21 cellular contexts compared by ENCODE assay signal in the genomic region with DNA sequence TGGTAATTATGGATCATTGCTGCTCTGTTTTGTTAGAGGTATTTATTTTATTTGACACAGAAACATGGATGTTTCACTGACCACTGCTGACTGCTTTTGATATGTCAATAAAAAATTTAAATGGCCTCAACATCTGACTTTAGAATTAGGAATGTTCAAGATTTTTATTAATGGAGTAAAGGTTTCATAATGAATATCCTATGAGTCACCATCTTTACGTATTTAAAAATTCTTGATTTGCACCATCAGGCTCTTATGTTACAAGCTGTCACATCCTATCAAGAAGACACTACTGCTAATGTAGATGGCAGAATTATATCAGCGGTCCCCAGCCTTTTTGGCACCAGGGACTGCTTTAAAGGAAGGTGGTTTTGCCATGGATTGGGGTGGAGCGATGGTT.
DNase-seq lines count a peak whose midpoint lies in the region; ATAC-seq, FAIRE-seq and TF ChIP-seq lines count a peak whose summit lies in the region.
"Had no signal": no experiment of that assay in that cellular context is flagged by ENCODE, and none has a peak within 500 bp of the region (broad histone marks: within the 10 kb centered on the region; RNA-seq: fewer than 3 reads in every experiment).

No MANE protein-coding gene starts in this region.

- H3K4me3 ChIP-seq in A549 = no peak overlapping the region
- H3K4me3 ChIP-seq: SJSA1 had no signal

- no peak overlapping the region for H3K4me3 Mint-ChIP-seq in activated T-cell treated with anti-CD3 and anti-CD28 coated beads, Interleukin-2, amount 50 U/mL, for 72 hours

- H3K4me1 Mint-ChIP-seq in activated T-cell treated with anti-CD3 and anti-CD28 coated beads, Interleukin-2, amount 50 U/mL, for 72 hours (ENCODE audit: low read depth) = no peaks in the 10 kb centered on the region

- H3K27ac ChIP-seq in A549 = no peak overlapping the region
- H3K27ac ChIP-seq: SJSA1 had no signal

- peak; percentile 36 for FAIRE-seq in A549 (lab: Jason Lieb, UNC)
- FAIRE-seq: GM18507, H54 had no signal

- no peak for TF ChIP-seq POLR2A in A549 (IDR thresholded peaks at IDR 0.05; ENCODE audit: low read length)

- no peak for TF ChIP-seq CTCF in A549 (IDR thresholded peaks at IDR 0.05)

- H3K36me3 Mint-ChIP-seq in activated T-cell treated with anti-CD3 and anti-CD28 coated beads, Interleukin-2, amount 50 U/mL, for 72 hours (ENCODE audit: insufficient read depth in 2 of 2) = no peaks in the 10 kb centered on the region

- no peaks in the 10 kb centered on the region for H3K9me3 ChIP-seq in A549
- H3K9me3 ChIP-seq: SJSA1 had no signal

- no peak for DNase-seq in A549 (ENCODE audit: low read depth in 1 of 2, low spot score in 1 of 2)
- DNase-seq in HCEC 1CT = peak; percentile 62
- peak; percentile 70 for DNase-seq in fibroblast of gingiva (ENCODE audit: low read depth)
- no peak for DNase-seq in SW 1271 (lab: John Stamatoyannopoulos, UW)
- no peak for DNase-seq in activated T-cell treated with anti-CD3 and anti-CD28 coated beads, Interleukin-2, amount 50 U/mL, for 72 hours
- DNase-seq in hypothalamus (lab: John Stamatoyannopoulos, UW) = no peak
- DNase-seq: 8988T, Calu3, DMS79 treated with DMSO at 0.1 percent for 48 hours, KG1, MM.1S, NCI-H2029, NCI-H446, NCI-H524 treated with DMSO at 0.1 percent for 48 hours, NCI-H774, Right ventricle myocardium superior had no signal

- POLR2A ChIA-PET in A549 (lab: Yijun Ruan, JAX) = no interaction called here

- WGBS in A549 (ENCODE audit: missing lambda C conversion rate) = 58% methylated on average over 3 of the region's 3 CpGs

- H3K27me3 Mint-ChIP-seq in activated T-cell treated with anti-CD3 and anti-CD28 coated beads, Interleukin-2, amount 50 U/mL, for 72 hours (ENCODE audit: low read depth) = peaks cover 12% of the 10 kb centered on the region

- CTCF ChIA-PET in A549 (lab: Yijun Ruan, JAX) = no interaction called here

- H3K27ac Mint-ChIP-seq in activated T-cell treated with anti-CD3 and anti-CD28 coated beads, Interleukin-2, amount 50 U/mL, for 72 hours = no peak overlapping the region

- no peak for TF ChIP-seq EP300 in A549 (IDR thresholded peaks at IDR 0.05)

- no peaks in the 10 kb centered on the region for H3K4me1 ChIP-seq in A549
- H3K4me1 ChIP-seq: SJSA1 had no signal

- ATAC-seq in A549 = no peak
- ATAC-seq in SK-N-SH treated with all-trans-retinoic acid at 6 μM for 48 hours = peak; percentile 91
- no peak for ATAC-seq in activated T-cell treated with anti-CD3 and anti-CD28 coated beads, Interleukin-2, amount 50 U/mL, for 72 hours (replicated peaks in 1 of 2)
- ATAC-seq in GM19463 (IDR thresholded peaks at IDR 0.05; ENCODE audit: unreplicated experiment) = no peak

- TF ChIP-seq RAD21 in A549 (conservative IDR thresholded peaks at IDR 0.05 in 1 of 2, IDR thresholded peaks at IDR 0.05 in 1 of 2) = no peak

- no peak overlapping the region for H3K4me2 ChIP-seq in A549

- H3K9me3 Mint-ChIP-seq in activated T-cell treated with anti-CD3 and anti-CD28 coated beads, Interleukin-2, amount 50 U/mL, for 72 hours = no peaks in the 10 kb centered on the region

TF ChIP-seq in A549, 52 proteins besides CTCF, POLR2A, EP300 and RAD21:
- TF ChIP-seq FOSL2 (IDR thresholded peaks at IDR 0.05) = no peak
- TF ChIP-seq FOSL2 (CRISPR knock-in tag; IDR thresholded peaks at IDR 0.05) = 0 out of 2 replicates have a peak, but pooled peaks have one; percentile 22
- no peak for TF ChIP-seq CHD4 (IDR thresholded peaks at IDR 0.05; ENCODE audit: borderline replicate concordance)
- no peak for TF ChIP-seq POLR2AphosphoS2 (conservative IDR thresholded peaks at IDR 0.05; ENCODE audit: low read length)
- TF ChIP-seq RARB (CRISPR knock-in tag; IDR thresholded peaks at IDR 0.05) = no peak
- no peak for TF ChIP-seq EHMT2 (IDR thresholded peaks at IDR 0.05; ENCODE audit: low read depth)
- TF ChIP-seq SREBF2 (IDR thresholded peaks at IDR 0.05) = no peak
- no peak for TF ChIP-seq HDAC2 (IDR thresholded peaks at IDR 0.05)
- no peak for TF ChIP-seq HOXB5 (CRISPR knock-in tag; IDR thresholded peaks at IDR 0.05)

TF ChIP-seq in SK-N-SH treated with all-trans-retinoic acid at 6 μM for 48 hours, 23 proteins besides CTCF, POLR2A, EP300 and RAD21:
- TF ChIP-seq ZC3H10 (CRISPR knock-in tag; IDR thresholded peaks at IDR 0.05) (peak; percentile 83; the same call in 1 of the 2 replicates), TCF4 (CRISPR knock-in tag; IDR thresholded peaks at IDR 0.05; ENCODE audit: borderline replicate concordance) (no peak), ZNF8 (CRISPR knock-in tag; IDR thresholded peaks at IDR 0.05) (no peak), SNAI2 (CRISPR knock-in tag; IDR thresholded peaks at IDR 0.05) (no peak), PATZ1 (CRISPR knock-in tag; IDR thresholded peaks at IDR 0.05; ENCODE audit: borderline replicate concordance) (no peak), TOX (CRISPR knock-in tag; IDR thresholded peaks at IDR 0.05; ENCODE audit: borderline replicate concordance) (peak; percentile 80; the same call in 1 of the 2 replicates), ISL1 (CRISPR knock-in tag; IDR thresholded peaks at IDR 0.05) (peak; percentile 78), ZNF70 (CRISPR knock-in tag; IDR thresholded peaks at IDR 0.05) (no peak)

Comparison
In these comparisons a context has a peak if more than half of its experiments do, and no peak if none do; other contexts are left out.
1. DNase-seq: peak in HCEC 1CT (single experiment) and fibroblast of gingiva (single experiment); none in A549 (0 of 2), SW 1271 (0 of 2), activated T-cell treated with anti-CD3 and anti-CD28 coated beads, Interleukin-2, amount 50 U/mL, for 72 hours (0 of 2) and hypothalamus (0 of 51).